Comparison of ENCODE assay signal across 23 cellular contexts in genomic region chr4:36099509-36099908, GRCh38.
DNase-seq lines count a peak whose midpoint lies in the region; ATAC-seq, FAIRE-seq and TF ChIP-seq lines count a peak whose summit lies in the region.
"Had no signal": no experiment of that assay in that cellular context is flagged by ENCODE, and none has a peak within 500 bp of the region (broad histone marks: within the 10 kb centered on the region; RNA-seq: fewer than 3 reads in every experiment).

No MANE protein-coding gene starts in this region.

- DNase-seq in DMS53 (lab: John Stamatoyannopoulos, UW) (peak; percentile 17), DMS53 treated with DMSO at 0.1 percent for 48 hours (lab: John Stamatoyannopoulos, UW; ENCODE audit: unreplicated experiment) (no peak), GM12891 (ENCODE audit: insufficient read length, low spot score) (no peak), immature natural killer cell (no peak), CD1c-positive myeloid dendritic cell (ENCODE audit: extremely low spot score) (no peak), progenitor cell of endocrine pancreas (ENCODE audit: low spot score, unreplicated experiment) (no peak)
- DNase-seq: AML-193, DMS 273 treated with DMSO at 0.1 percent for 48 hours, GF-D8, GM23248, Kasumi-1, NCI-H1092 treated with DMSO at 0.1 percent for 48 hours, NCI-H2107, NCI-H510A treated with DMSO at 0.1 percent for 48 hours, NCI-H82, PC-9, SJCRH30 had no signal

- H3K9me3 Mint-ChIP-seq in immature natural killer cell (no peaks in the 10 kb centered on the region), progenitor cell of endocrine pancreas (ENCODE audit: low read depth) (no peaks in the 10 kb centered on the region)

- H3K27me3 Mint-ChIP-seq in immature natural killer cell (ENCODE audit: low read depth in 3 of 3), result no peaks in the 10 kb centered on the region
- no peaks in the 10 kb centered on the region for H3K27me3 Mint-ChIP-seq in progenitor cell of endocrine pancreas
- H3K27me3 Mint-ChIP-seq: IgD-negative memory B cell had no signal

- ATAC-seq in GM21825 (IDR thresholded peaks at IDR 0.05; ENCODE audit: unreplicated experiment), result no peak

- peaks cover 15 to 78% of the 10 kb centered on the region in 2 donors for H3K4me1 Mint-ChIP-seq in immature natural killer cell
- H3K4me1 Mint-ChIP-seq in progenitor cell of endocrine pancreas (ENCODE audit: low read depth), result no peaks in the 10 kb centered on the region
- H3K4me1 Mint-ChIP-seq: IgD-negative memory B cell had no signal

- no peak for TF ChIP-seq POLR2A in GM12891 (IDR thresholded peaks at IDR 0.05; ENCODE audit: low read depth, low read length)

- peak overlapping the region; percentile 19; the same call in 1 of the 2 replicates for H3K27ac ChIP-seq in VCaP
- H3K27ac ChIP-seq: 22Rv1, C4-2B, GM23248, PC-9, RWPE1, SJCRH30 had no signal

- TF ChIP-seq CTCF in VCaP (conservative IDR thresholded peaks at IDR 0.05), result no peak
- no peak for TF ChIP-seq CTCF in progenitor cell of endocrine pancreas (IDR thresholded peaks at IDR 0.05; ENCODE audit: unreplicated experiment)

- H3K27ac Mint-ChIP-seq in immature natural killer cell (peak overlapping the region in 5 of 6 donors; percentile 6 to 73 (median 28)), progenitor cell of endocrine pancreas (no peak overlapping the region)
- H3K27ac Mint-ChIP-seq: IgD-negative memory B cell had no signal

- FAIRE-seq in GM12891 (lab: Jason Lieb, UNC), result peak; percentile 35

- no peak overlapping the region for H3K4me3 Mint-ChIP-seq in immature natural killer cell
- H3K4me3 Mint-ChIP-seq in progenitor cell of endocrine pancreas (ENCODE audit: low read depth), result no peak overlapping the region
- H3K4me3 Mint-ChIP-seq: IgD-negative memory B cell had no signal

- H3K36me3 Mint-ChIP-seq in immature natural killer cell (peaks cover 16 to 40% (median 17%) of the 10 kb centered on the region in 3 donors), progenitor cell of endocrine pancreas (ENCODE audit: insufficient read depth) (peaks cover 4% of the 10 kb centered on the region)

TF ChIP-seq in GM12891, 5 proteins besides CTCF, POLR2A, EP300 and RAD21:
- TF ChIP-seq TAF1 (IDR thresholded peaks at IDR 0.05; ENCODE audit: low read depth, low read length), result no peak
- no peak for TF ChIP-seq POLR2AphosphoS5 (IDR thresholded peaks at IDR 0.05; ENCODE audit: low read depth, low read length)
- no peak for TF ChIP-seq PAX5 (IDR thresholded peaks at IDR 0.05; ENCODE audit: insufficient read depth, low read length, severe bottlenecking)
- no peak for TF ChIP-seq POU2F2 (IDR thresholded peaks at IDR 0.05; ENCODE audit: low read depth, low read length)
- no peak for TF ChIP-seq SPI1 (IDR thresholded peaks at IDR 0.05; ENCODE audit: low read depth, low read length)
